Comparison of ENCODE assay signal across 1 cellular context in the genomic region with DNA sequence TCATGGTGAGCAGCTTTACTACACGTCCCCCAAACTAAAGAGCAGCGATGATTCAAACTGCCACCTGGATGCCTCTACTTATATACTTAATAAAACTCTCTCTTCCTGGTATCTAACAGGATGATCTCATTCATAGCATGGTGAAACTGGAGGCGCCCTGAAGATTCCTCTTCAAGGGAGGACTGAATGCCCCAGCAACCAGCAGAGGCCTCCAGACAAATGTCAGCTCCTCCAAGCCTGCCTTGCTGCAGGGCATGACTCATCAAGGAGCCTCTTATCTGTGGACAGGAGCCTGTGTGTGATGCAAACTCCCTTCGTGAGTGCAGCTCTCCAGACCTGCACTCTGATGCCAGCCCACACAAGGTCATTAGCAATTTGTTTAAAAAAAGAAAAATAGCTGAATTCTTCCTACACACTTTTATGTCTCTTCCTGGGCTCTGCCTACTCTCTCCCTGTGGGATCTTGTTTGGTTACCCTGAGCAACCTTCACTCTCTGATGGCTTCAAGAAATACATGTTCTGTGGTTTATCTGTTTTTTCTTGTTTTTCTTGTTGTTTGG.
TF ChIP-seq lines count a peak whose summit lies in the region.

No MANE protein-coding gene starts in this region.

TF ChIP-seq in K562, 482 proteins besides CTCF, POLR2A, EP300 and RAD21 (continued from another document):
- TF ChIP-seq, protein P1, sequence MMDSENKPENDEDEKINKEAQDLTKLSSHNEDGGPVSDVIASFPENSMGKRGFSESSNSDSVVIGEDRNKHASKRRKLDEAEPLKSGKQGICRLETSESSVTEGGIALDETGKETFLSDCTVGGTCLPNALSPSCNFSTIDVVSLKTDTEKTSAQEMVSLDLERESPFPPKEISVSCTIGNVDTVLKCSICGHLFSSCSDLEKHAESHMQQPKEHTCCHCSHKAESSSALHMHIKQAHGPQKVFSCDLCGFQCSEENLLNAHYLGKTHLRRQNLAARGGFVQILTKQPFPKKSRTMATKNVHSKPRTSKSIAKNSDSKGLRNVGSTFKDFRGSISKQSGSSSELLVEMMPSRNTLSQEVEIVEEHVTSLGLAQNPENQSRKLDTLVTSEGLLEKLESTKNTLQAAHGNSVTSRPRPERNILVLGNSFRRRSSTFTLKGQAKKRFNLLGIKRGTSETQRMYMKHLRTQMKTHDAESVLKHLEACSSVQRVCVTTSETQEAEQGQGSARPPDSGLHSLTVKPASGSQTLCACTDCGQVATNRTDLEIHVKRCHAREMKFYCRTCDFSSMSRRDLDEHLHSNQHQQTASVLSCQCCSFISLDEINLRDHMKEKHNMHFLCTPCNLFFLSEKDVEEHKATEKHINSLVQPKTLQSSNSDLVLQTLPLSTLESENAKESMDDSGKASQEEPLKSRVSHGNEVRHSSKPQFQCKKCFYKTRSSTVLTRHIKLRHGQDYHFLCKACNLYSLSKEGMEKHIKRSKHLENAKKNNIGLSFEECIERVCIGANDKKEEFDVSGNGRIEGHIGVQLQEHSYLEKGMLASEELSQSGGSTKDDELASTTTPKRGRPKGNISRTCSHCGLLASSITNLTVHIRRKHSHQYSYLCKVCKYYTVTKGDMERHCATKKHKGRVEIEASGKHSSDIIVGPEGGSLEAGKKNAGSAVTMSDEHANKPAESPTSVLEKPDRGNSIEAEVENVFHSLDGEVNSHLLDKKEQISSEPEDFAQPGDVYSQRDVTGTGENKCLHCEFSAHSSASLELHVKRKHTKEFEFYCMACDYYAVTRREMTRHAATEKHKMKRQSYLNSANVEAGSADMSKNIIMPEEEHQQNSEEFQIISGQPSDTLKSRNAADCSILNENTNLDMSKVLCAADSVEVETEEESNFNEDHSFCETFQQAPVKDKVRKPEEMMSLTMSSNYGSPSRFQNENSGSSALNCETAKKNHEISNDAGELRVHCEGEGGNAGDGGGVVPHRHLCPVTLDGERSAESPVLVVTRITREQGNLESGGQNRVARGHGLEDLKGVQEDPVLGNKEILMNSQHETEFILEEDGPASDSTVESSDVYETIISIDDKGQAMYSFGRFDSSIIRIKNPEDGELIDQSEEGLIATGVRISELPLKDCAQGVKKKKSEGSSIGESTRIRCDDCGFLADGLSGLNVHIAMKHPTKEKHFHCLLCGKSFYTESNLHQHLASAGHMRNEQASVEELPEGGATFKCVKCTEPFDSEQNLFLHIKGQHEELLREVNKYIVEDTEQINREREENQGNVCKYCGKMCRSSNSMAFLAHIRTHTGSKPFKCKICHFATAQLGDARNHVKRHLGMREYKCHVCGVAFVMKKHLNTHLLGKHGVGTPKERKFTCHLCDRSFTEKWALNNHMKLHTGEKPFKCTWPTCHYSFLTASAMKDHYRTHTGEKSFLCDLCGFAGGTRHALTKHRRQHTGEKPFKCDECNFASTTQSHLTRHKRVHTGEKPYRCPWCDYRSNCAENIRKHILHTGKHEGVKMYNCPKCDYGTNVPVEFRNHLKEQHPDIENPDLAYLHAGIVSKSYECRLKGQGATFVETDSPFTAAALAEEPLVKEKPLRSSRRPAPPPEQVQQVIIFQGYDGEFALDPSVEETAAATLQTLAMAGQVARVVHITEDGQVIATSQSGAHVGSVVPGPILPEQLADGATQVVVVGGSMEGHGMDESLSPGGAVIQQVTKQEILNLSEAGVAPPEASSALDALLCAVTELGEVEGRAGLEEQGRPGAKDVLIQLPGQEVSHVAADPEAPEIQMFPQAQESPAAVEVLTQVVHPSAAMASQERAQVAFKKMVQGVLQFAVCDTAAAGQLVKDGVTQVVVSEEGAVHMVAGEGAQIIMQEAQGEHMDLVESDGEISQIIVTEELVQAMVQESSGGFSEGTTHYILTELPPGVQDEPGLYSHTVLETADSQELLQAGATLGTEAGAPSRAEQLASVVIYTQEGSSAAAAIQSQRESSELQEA (IDR thresholded peaks at IDR 0.05; ENCODE audit: low read depth) = no peak
- no peak for TF ChIP-seq RBM25 (IDR thresholded peaks at IDR 0.05; ENCODE audit: low read depth, low read length, severe bottlenecking)
- TF ChIP-seq JUNB (CRISPR knock-in tag; conservative IDR thresholded peaks at IDR 0.05) = peak; percentile 93
- TF ChIP-seq HDGF (IDR thresholded peaks at IDR 0.05) = no peak
- TF ChIP-seq CCNT2 (IDR thresholded peaks at IDR 0.05; ENCODE audit: borderline replicate concordance, extremely low read depth, insufficient read length, low read depth, low read length) = peak; percentile 44
- TF ChIP-seq SOX6 (IDR thresholded peaks at IDR 0.05) = peak; percentile 86
- TF ChIP-seq NBN (IDR thresholded peaks at IDR 0.05; ENCODE audit: low read depth) = peak; percentile 64
- no peak for TF ChIP-seq ZBTB17 (CRISPR knock-in tag; IDR thresholded peaks at IDR 0.05)
- peak; percentile 66; the same call in 1 of the 2 replicates for TF ChIP-seq MYC (IDR thresholded peaks at IDR 0.05; ENCODE audit: low read depth, low read length)
- TF ChIP-seq MYC (CRISPR knock-in tag; IDR thresholded peaks at IDR 0.05; ENCODE audit: borderline replicate concordance, low read depth) = 0 out of 2 replicates have a peak, but pooled peaks have one; percentile 10
- no peak for TF ChIP-seq ZNF785 (CRISPR knock-in tag; IDR thresholded peaks at IDR 0.05)
- no peak for TF ChIP-seq PRMT5 (CRISPR knock-in tag; IDR thresholded peaks at IDR 0.05)
- TF ChIP-seq, protein P2, sequence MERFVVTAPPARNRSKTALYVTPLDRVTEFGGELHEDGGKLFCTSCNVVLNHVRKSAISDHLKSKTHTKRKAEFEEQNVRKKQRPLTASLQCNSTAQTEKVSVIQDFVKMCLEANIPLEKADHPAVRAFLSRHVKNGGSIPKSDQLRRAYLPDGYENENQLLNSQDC (CRISPR knock-in tag; IDR thresholded peaks at IDR 0.05) = no peak
- no peak for TF ChIP-seq BRD9 (IDR thresholded peaks at IDR 0.05; ENCODE audit: low read depth, partially characterized antibody)
- TF ChIP-seq ZFP1 (CRISPR knock-in tag; IDR thresholded peaks at IDR 0.05) = 0 out of 2 replicates have a peak, but pooled peaks have one; percentile 3
- TF ChIP-seq, protein P3, sequence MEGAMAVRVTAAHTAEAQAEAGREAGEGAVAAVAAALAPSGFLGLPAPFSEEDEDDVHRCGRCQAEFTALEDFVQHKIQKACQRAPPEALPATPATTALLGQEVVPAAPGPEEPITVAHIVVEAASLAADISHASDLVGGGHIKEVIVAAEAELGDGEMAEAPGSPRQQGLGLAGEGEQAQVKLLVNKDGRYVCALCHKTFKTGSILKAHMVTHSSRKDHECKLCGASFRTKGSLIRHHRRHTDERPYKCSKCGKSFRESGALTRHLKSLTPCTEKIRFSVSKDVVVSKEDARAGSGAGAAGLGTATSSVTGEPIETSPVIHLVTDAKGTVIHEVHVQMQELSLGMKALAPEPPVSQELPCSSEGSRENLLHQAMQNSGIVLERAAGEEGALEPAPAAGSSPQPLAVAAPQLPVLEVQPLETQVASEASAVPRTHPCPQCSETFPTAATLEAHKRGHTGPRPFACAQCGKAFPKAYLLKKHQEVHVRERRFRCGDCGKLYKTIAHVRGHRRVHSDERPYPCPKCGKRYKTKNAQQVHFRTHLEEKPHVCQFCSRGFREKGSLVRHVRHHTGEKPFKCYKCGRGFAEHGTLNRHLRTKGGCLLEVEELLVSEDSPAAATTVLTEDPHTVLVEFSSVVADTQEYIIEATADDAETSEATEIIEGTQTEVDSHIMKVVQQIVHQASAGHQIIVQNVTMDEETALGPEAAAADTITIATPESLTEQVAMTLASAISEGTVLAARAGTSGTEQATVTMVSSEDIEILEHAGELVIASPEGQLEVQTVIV (CRISPR knock-in tag; IDR thresholded peaks at IDR 0.05; ENCODE audit: borderline replicate concordance) = no peak
- TF ChIP-seq ZNF766 (CRISPR knock-in tag; conservative IDR thresholded peaks at IDR 0.05) = peak; percentile 84
- TF ChIP-seq CREB1 (IDR thresholded peaks at IDR 0.05) = peak; percentile 53
- TF ChIP-seq CREB1 (CRISPR knock-in tag; IDR thresholded peaks at IDR 0.05) = 0 out of 2 replicates have a peak, but pooled peaks have one; percentile 29
- 0 out of 2 replicates have a peak, but pooled peaks have one; percentile 33 for TF ChIP-seq HCFC1 (IDR thresholded peaks at IDR 0.05; ENCODE audit: low read depth, low read length)
- TF ChIP-seq ZNF174 (CRISPR knock-in tag; IDR thresholded peaks at IDR 0.05) = no peak
- TF ChIP-seq FOXJ3 (CRISPR knock-in tag; IDR thresholded peaks at IDR 0.05) = no peak
- TF ChIP-seq ZSCAN32 (CRISPR knock-in tag; IDR thresholded peaks at IDR 0.05) = no peak
- 0 out of 2 replicates have a peak, but pooled peaks have one; percentile 36 for TF ChIP-seq ZNF175 (CRISPR knock-in tag; IDR thresholded peaks at IDR 0.05; ENCODE audit: low read depth)
- TF ChIP-seq LARP7 (IDR thresholded peaks at IDR 0.05) = no peak
- TF ChIP-seq NFIX (CRISPR knock-in tag; IDR thresholded peaks at IDR 0.05; ENCODE audit: low read depth) = no peak
- TF ChIP-seq ZNF184 (CRISPR knock-in tag; IDR thresholded peaks at IDR 0.05) = no peak
- TF ChIP-seq ZBED1 (IDR thresholded peaks at IDR 0.05) = 0 out of 2 replicates have a peak, but pooled peaks have one; percentile 44
- TF ChIP-seq ZNF696 (CRISPR knock-in tag; conservative IDR thresholded peaks at IDR 0.05) = no peak
